In the genomic region with DNA sequence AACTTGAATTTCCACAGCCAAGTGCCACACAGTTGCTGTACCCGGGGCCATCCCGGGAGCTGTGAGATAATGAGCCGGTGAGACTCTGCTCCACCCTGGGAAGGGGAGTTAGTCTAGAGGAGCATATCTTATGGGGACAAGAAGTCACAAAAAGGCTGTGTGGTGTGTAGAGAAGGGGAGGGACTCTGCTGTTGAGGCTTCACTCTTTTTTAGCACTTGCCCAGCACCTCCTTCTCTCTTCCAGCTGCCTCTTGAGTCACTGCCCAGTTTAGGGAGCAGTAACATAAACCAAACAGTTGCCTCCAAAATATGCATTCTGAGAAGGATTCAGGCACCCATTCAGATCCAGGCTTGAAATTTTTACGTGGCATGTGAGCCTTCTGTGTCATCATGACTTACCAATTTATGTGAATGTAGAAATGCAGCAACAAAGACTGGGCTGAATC, we compare ENCODE assay signal across 8 cellular contexts. TPM values are rescaled to one million over a fixed set of nuclear protein-coding genes. Genes with fewer than 3 reads are reported as not detected.
DNase-seq lines count a peak whose midpoint lies in the region; ATAC-seq and TF ChIP-seq lines count a peak whose summit lies in the region.

No MANE protein-coding gene starts in this region.

- H3K9me3 ChIP-seq in adipocyte (ENCODE audit: control insufficient read depth, low read length), result no peaks in the 10 kb centered on the region
- H3K9me3 ChIP-seq in right atrium auricular region, result no peaks in the 10 kb centered on the region

- H3K36me3 ChIP-seq in adipocyte (ENCODE audit: control insufficient read depth, insufficient read depth, low read length, severe bottlenecking) (peaks cover 6% of the 10 kb centered on the region), right atrium auricular region (peaks cover 4% of the 10 kb centered on the region)

- DNase-seq in GM04503 (ENCODE audit: low read depth), result peak; percentile 79
- peak; percentile 89 for DNase-seq in LHCN-M2 (ENCODE audit: low read depth)
- DNase-seq in adipocyte (ENCODE audit: low read depth), result peak; percentile 82
- DNase-seq in right atrium auricular region (ENCODE audit: low spot score), result no peak
- DNase-seq in renal cortical epithelial cell (ENCODE audit: low read depth), result peak; percentile 27
- DNase-seq in NCI-H2227 (lab: John Stamatoyannopoulos, UW; ENCODE audit: unreplicated experiment), result no peak
- DNase-seq in NCI-H2196 (lab: John Stamatoyannopoulos, UW; ENCODE audit: unreplicated experiment), result no peak

- H3K4me3 ChIP-seq in adipocyte (ENCODE audit: low read length), result peak overlapping the region; percentile 93
- H3K4me3 ChIP-seq in right atrium auricular region, result peak overlapping the region; percentile 91 to 92

- H3K27ac ChIP-seq in right atrium auricular region, result peak overlapping the region; percentile 98 to 99

- peaks cover 25% of the 10 kb centered on the region for H3K4me1 ChIP-seq in adipocyte (ENCODE audit: control insufficient read depth, insufficient read depth, low read length)
- peaks cover 0 to 39% of the 10 kb centered on the region in 2 donors for H3K4me1 ChIP-seq in right atrium auricular region

- no peak for TF ChIP-seq CTCF in right atrium auricular region (IDR thresholded peaks at IDR 0.05)

- H3K9ac ChIP-seq in adipocyte (ENCODE audit: low read length), result peak overlapping the region; percentile 93

- peak; percentile 13 for ATAC-seq in GM21786 (IDR thresholded peaks at IDR 0.05; ENCODE audit: unreplicated experiment)

- H3K27me3 ChIP-seq in adipocyte (replicated peaks; ENCODE audit: control insufficient read depth, insufficient read depth, low read length) (no peaks in the 10 kb centered on the region), right atrium auricular region (no peaks in the 10 kb centered on the region)

RNA-seq across cellular contexts. Expression of a gene that starts 0.7 kb away (rescaled TPM):
- total RNA-seq in LHCN-M2 (2014; rRNA removed) (29.2 and 34.6 TPM in 2 replicates), right atrium auricular region (10 to 100 TPM; 44.6 to 54.5 TPM), renal cortical epithelial cell (57.5 and 150 TPM in 2 replicates)
- polyA plus RNA-seq in LHCN-M2 (2012), result 33.0 TPM

Comparison
In these comparisons a context has a peak if more than half of its experiments do, and no peak if none do; other contexts are left out.
1. DNase-seq: peak in GM04503 (single experiment), LHCN-M2 (single experiment), adipocyte (single experiment) and renal cortical epithelial cell (single experiment); none in right atrium auricular region (single experiment), NCI-H2227 (single experiment) and NCI-H2196 (single experiment).